8 cellular contexts compared by ENCODE assay signal in genomic region chr9:135504262-135505229, GRCh38. TPM values are rescaled to one million over a fixed set of nuclear protein-coding genes. Genes with fewer than 3 reads are reported as not detected.
DNase-seq lines count a peak whose midpoint lies in the region; ATAC-seq and TF ChIP-seq lines count a peak whose summit lies in the region.

No MANE protein-coding gene starts in this region.

- CTCF ChIA-PET in PC-9 (lab: Charles Lee) = interaction anchor here (0.5 to 0.6 kb wide), 3 partner anchors 9 to 211 kb away, joined by 3 to 15 read pairs (median 8); no protein-coding TSS in a partner anchor

- peak; percentile 6 for TF ChIP-seq POLR2A in GM19193 (IDR thresholded peaks at IDR 0.05; ENCODE audit: extremely low read depth, insufficient read depth, insufficient read length)
- no peak for TF ChIP-seq POLR2A in gastroesophageal sphincter (IDR thresholded peaks at IDR 0.05)

- BruUV-seq in PC-9 (replicated peaks; lab: Mats Ljungman, UMichigan) = no TSS peak

- H2AFZ ChIP-seq in PC-9 = no peak overlapping the region

- H3K9me2 ChIP-seq in PC-9 (ENCODE audit: insufficient read depth) = no peaks in the 10 kb centered on the region

- H3K9me3 ChIP-seq in PC-9 (ENCODE audit: insufficient read depth, low read depth) = no peaks in the 10 kb centered on the region
- peaks cover 0 to 12% (median 0%) of the 10 kb centered on the region in 3 donors for H3K9me3 ChIP-seq in gastroesophageal sphincter

- peaks cover 9% of the 10 kb centered on the region; the same call in 1 of the 2 replicates for H3K4me1 ChIP-seq in PC-9 (replicated peaks; ENCODE audit: insufficient read depth)
- peaks cover 2 to 33% (median 13%) of the 10 kb centered on the region in 3 donors for H3K4me1 ChIP-seq in gastroesophageal sphincter

- peaks cover 30% of the 10 kb centered on the region for H4K20me1 ChIP-seq in PC-9 (ENCODE audit: insufficient read depth)

- no peaks in the 10 kb centered on the region for H3F3A ChIP-seq in PC-9 (ENCODE audit: insufficient read depth, low read depth)

- no peak overlapping the region for H3K4me2 ChIP-seq in PC-9

- H3K79me2 ChIP-seq in PC-9 (ENCODE audit: low read depth) = peaks cover 23% of the 10 kb centered on the region

- intact Hi-C loops in PC-9 (cut with micrococcal nuclease; ENCODE audit: unreplicated experiment) = no loop called here
- intact Hi-C loops in posterior vena cava (cut with DNase I) = no loop called here

- POLR2A ChIA-PET in PC-9 (lab: Charles Lee; ENCODE audit: unreplicated experiment) = interaction anchor here (0.8 kb wide), 1 partner anchor 24 kb away, joined by 4 read pairs; no protein-coding TSS in a partner anchor

- H3K36me3 ChIP-seq in PC-9 (ENCODE audit: low read depth) (no peaks in the 10 kb centered on the region), gastroesophageal sphincter (peaks cover 0 to 43% of the 10 kb centered on the region in 2 donors)

- WGBS in gastroesophageal sphincter (ENCODE audit: low coverage in 1 of 2), 2 donors = 50% methylated on average over 1 of the region's 21 CpGs; no CpG with 5 or more reads in 1 of the 2 donors

- DNase-seq in AG10803 (ENCODE audit: low read depth) (peak; percentile 67), PC-9 (peak in 1 of 2 experiments; percentile 51), posterior vena cava (ENCODE audit: low spot score) (peak; percentile 88), NCI-H187 treated with DMSO at 0.1 percent for 48 hours (lab: John Stamatoyannopoulos, UW) (no peak)
- peak; percentile 84 for DNase-seq in activated effector memory CD4-positive, alpha-beta T cell treated with anti-CD3 and anti-CD28 coated beads, Interleukin-2, amount 50 U/mL, for 16 hours

- ATAC-seq in gastroesophageal sphincter (no peak), GM21447 (IDR thresholded peaks at IDR 0.05; ENCODE audit: unreplicated experiment) (no peak)

- no peaks in the 10 kb centered on the region for H3K27me3 ChIP-seq in PC-9 (ENCODE audit: insufficient read depth, low read depth)
- no peaks in the 10 kb centered on the region for H3K27me3 ChIP-seq in gastroesophageal sphincter

- H3K27ac ChIP-seq in PC-9 = no peak overlapping the region
- H3K27ac ChIP-seq in gastroesophageal sphincter = no peak overlapping the region

- TF ChIP-seq EP300 in gastroesophageal sphincter (IDR thresholded peaks at IDR 0.05) = no peak

- H3K4me3 ChIP-seq in AG10803 (ENCODE audit: low read length) (no peak overlapping the region), PC-9 (no peak overlapping the region), gastroesophageal sphincter (no peak overlapping the region)

- TF ChIP-seq CTCF in AG10803 (conservative IDR thresholded peaks at IDR 0.05; ENCODE audit: low read length) = peak; percentile 76
- peak; percentile 78 for TF ChIP-seq CTCF in PC-9 (conservative IDR thresholded peaks at IDR 0.05)
- TF ChIP-seq CTCF in gastroesophageal sphincter (IDR thresholded peaks at IDR 0.05) = peak in 3 of 4 experiments; percentile 41 to 71 (median 58)

RNA-seq across cellular contexts. Expression of gene MRPS2, which starts 4.1 kb away (rescaled TPM):
- 84.4 and 93.4 TPM in 2 replicates for total RNA-seq in PC-9 (2021)
- total RNA-seq in gastroesophageal sphincter = 10 to 100 TPM; 21.4 to 37.6 (median 25.6) TPM
- total RNA-seq in posterior vena cava = 10 to 100 TPM; 15.9 to 16.3 TPM

RNA-seq across cellular contexts. Expression of gene LCN1, which starts 16.7 kb away (rescaled TPM):
- not detected in 2 replicates for total RNA-seq in PC-9 (2021)
- not detected for total RNA-seq in gastroesophageal sphincter
- total RNA-seq in posterior vena cava = 1 to 10 TPM in 1 of 2 donors, not detected in 1; 2.4 TPM

RNA-seq across cellular contexts. Expression of gene PPP1R26, which starts 25.0 kb away (rescaled TPM):
- total RNA-seq in PC-9 (2021) = 41.2 and 46.9 TPM in 2 replicates
- 10 to 100 TPM; 10.9 to 25.0 (median 14.4) TPM for total RNA-seq in gastroesophageal sphincter
- 1 to 10 TPM; 8.0 to 8.9 TPM for total RNA-seq in posterior vena cava

RNA-seq across cellular contexts. Expression of gene OBP2A, which starts 41.4 kb away (rescaled TPM):
- not detected in 2 replicates for total RNA-seq in PC-9 (2021)
- total RNA-seq in gastroesophageal sphincter = not detected
- not detected for total RNA-seq in posterior vena cava

RNA-seq across cellular contexts. Expression of gene PAEP, which starts 57.0 kb away (rescaled TPM):
- total RNA-seq in PC-9 (2021) (not detected in 2 replicates), gastroesophageal sphincter (not detected), posterior vena cava (not detected)
